ENCODE assay signal across 17 cellular contexts in the genomic region with DNA sequence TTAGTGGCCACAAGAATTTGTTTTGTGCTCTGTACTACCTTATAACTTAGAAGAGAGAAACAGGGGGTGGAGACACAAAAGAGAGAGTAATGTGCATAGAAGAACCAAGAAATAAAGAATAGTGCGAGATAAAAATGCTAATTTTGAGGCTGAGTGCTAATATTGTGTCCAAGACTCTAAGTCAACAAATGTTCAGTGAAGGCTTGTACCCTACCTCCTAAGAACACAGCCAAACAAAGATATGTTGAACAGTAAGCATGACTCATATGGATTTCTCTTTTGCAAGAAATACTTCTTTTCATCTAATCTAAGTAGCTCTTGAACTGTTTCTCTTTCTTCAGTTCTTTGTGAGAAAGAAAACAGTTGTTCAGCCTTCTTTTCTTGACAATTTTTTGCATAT. TPM values are rescaled to one million over a fixed set of nuclear protein-coding genes. Genes with fewer than 3 reads are reported as not detected.
DNase-seq lines count a peak whose midpoint lies in the region; ATAC-seq and TF ChIP-seq lines count a peak whose summit lies in the region.
"Had no signal": no experiment of that assay in that cellular context is flagged by ENCODE, and none has a peak within 500 bp of the region (broad histone marks: within the 10 kb centered on the region; RNA-seq: fewer than 3 reads in every experiment).

No MANE protein-coding gene starts in this region.

- no peaks in the 10 kb centered on the region for H3K9me3 ChIP-seq in SK-N-SH
- H3K9me3 ChIP-seq in mesodermal cell (ENCODE audit: control insufficient read depth, low read length) = no peaks in the 10 kb centered on the region

- no peak for TF ChIP-seq RAD21 in SK-N-SH (IDR thresholded peaks at IDR 0.05; ENCODE audit: low read length)

- H3K4me3 ChIP-seq in SK-N-SH (ENCODE audit: low read depth in 2 of 2, low read length in 1 of 2) (no peak overlapping the region), fibroblast of mammary gland (ENCODE audit: control insufficient read depth, low read depth, low read length) (no peak overlapping the region), mesodermal cell (ENCODE audit: extremely low read depth, insufficient read depth, low read length, poor library complexity, severe bottlenecking) (no peak overlapping the region)
- H3K4me3 ChIP-seq: stomach had no signal

- peak overlapping the region; percentile 36; the same call in 1 of the 2 replicates for H2AFZ ChIP-seq in SK-N-SH (ENCODE audit: low read depth)

- no peaks in the 10 kb centered on the region for H3K9me2 ChIP-seq in SK-N-SH

- peaks cover 8% of the 10 kb centered on the region for H3F3A ChIP-seq in SK-N-SH (replicated peaks; ENCODE audit: insufficient read depth)

- no peaks in the 10 kb centered on the region for H3K36me3 Mint-ChIP-seq in WTC11

- no peak for TF ChIP-seq EP300 in SK-N-SH (IDR thresholded peaks at IDR 0.05; ENCODE audit: borderline replicate concordance in 1 of 2, low read depth in 1 of 2, low read length in 1 of 2)

- no peaks in the 10 kb centered on the region for H3K9me3 Mint-ChIP-seq in WTC11

- no peak for ATAC-seq in GM18909 (IDR thresholded peaks at IDR 0.05; ENCODE audit: poor library complexity, unreplicated experiment)
- no peak for ATAC-seq in HG03280 (IDR thresholded peaks at IDR 0.05; ENCODE audit: unreplicated experiment)
- ATAC-seq in WTC11 = no peak

- peak overlapping the region in 1 of 2 experiments; percentile 62; a peak in 2 of 4 replicates for H3K27ac ChIP-seq in SK-N-SH (ENCODE audit: low read depth in 2 of 2, low read length in 1 of 2)
- H3K27ac ChIP-seq in mesodermal cell (ENCODE audit: low read depth, low read length, severe bottlenecking) = peak overlapping the region; percentile 71
- H3K27ac ChIP-seq: C4-2B had no signal

- H3K4me1 ChIP-seq in SK-N-SH (ENCODE audit: control insufficient read depth in 1 of 2, insufficient read depth in 2 of 2, low read depth in 1 of 2, low read length in 1 of 2) (peaks cover 6 to 23% of the 10 kb centered on the region in 2 experiments; a peak in 3 of 4 replicates), mesodermal cell (ENCODE audit: control insufficient read depth, insufficient read depth, low read length, poor library complexity, severe bottlenecking) (peaks cover 9% of the 10 kb centered on the region)

- no peak for TF ChIP-seq CTCF in SK-N-SH (IDR thresholded peaks at IDR 0.05)
- TF ChIP-seq CTCF in fibroblast of mammary gland (conservative IDR thresholded peaks at IDR 0.05; ENCODE audit: control insufficient read depth, insufficient read depth, low read depth, low read length) = no peak
- no peak for TF ChIP-seq CTCF in WTC11 (IDR thresholded peaks at IDR 0.05)

- peak; percentile 27 for DNase-seq in DMS53 (lab: John Stamatoyannopoulos, UW)
- no peak for DNase-seq in SK-N-SH
- peak; percentile 71 for DNase-seq in fibroblast of mammary gland (ENCODE audit: low read depth)
- no peak for DNase-seq in HT-29 (ENCODE audit: low spot score)
- DNase-seq in WTC11 (ENCODE audit: low spot score) = no peak
- DNase-seq: activated CD4-positive, alpha-beta T cell treated with anti-CD3 and anti-CD28 coated beads for 1 hour; activated T-cell treated with anti-CD3 and anti-CD28 coated beads, Interleukin-2, amount 50 U/mL, for 24 hours; aorta; NCI-H2029; retina; stomach; SW 1271 had no signal

- POLR2A ChIA-PET in SK-N-SH (lab: Yijun Ruan, JAX) = no interaction called here
- POLR2A ChIA-PET in WTC11 (lab: Charles Lee) = no interaction called here

- H3K27me3 Mint-ChIP-seq in WTC11 (ENCODE audit: low read depth) = no peaks in the 10 kb centered on the region

- H3K9ac ChIP-seq in SK-N-SH = no peak overlapping the region

- H3K36me3 ChIP-seq in SK-N-SH (replicated peaks in 1 of 2; ENCODE audit: control insufficient read depth in 1 of 2, insufficient read depth in 2 of 2, low read length in 1 of 2) (no peaks in the 10 kb centered on the region), mesodermal cell (ENCODE audit: control insufficient read depth, insufficient read depth, low read length) (no peaks in the 10 kb centered on the region)
- H3K36me3 ChIP-seq: stomach had no signal

- H3K4me1 Mint-ChIP-seq in WTC11 = peaks cover 33% of the 10 kb centered on the region

- CTCF ChIA-PET in SK-N-SH (lab: Yijun Ruan, JAX) = interaction anchor here (1.2 kb wide), 1 partner anchor 17 kb away, joined by 3 read pairs; no protein-coding TSS in a partner anchor
- CTCF ChIA-PET in WTC11 (lab: Charles Lee) = interaction anchor here (0.9 kb wide), 1 partner anchor 14 kb away, joined by 3 read pairs; no protein-coding TSS in a partner anchor

- peak overlapping the region; percentile 41; the same call in 1 of the 2 replicates for H3K4me2 ChIP-seq in SK-N-SH

- WGBS in SK-N-SH (ENCODE audit: low lambda C conversion rate) = 91% methylated on average over 1 of the region's 1 CpG
- WGBS in mesodermal cell (ENCODE audit: insufficient coverage in 2 of 2), 2 experiments = 100% methylated on average over 1 of the region's 1 CpG; no CpG with 5 or more reads in 1 of the 2 experiments

- no peaks in the 10 kb centered on the region for H3K27me3 ChIP-seq in SK-N-SH (ENCODE audit: insufficient read depth)
- H3K27me3 ChIP-seq: stomach had no signal

- peaks cover 7% of the 10 kb centered on the region for H3K79me2 ChIP-seq in SK-N-SH (ENCODE audit: insufficient read depth)

- H4K20me1 ChIP-seq in SK-N-SH (ENCODE audit: insufficient read depth) = no peaks in the 10 kb centered on the region

- H3K27ac Mint-ChIP-seq in WTC11 = no peak overlapping the region
- H3K27ac Mint-ChIP-seq: activated T-cell treated with anti-CD3 and anti-CD28 coated beads, Interleukin-2, amount 50 U/mL, for 24 hours had no signal

- H3K4me3 Mint-ChIP-seq in WTC11 = no peak overlapping the region
- H3K4me3 Mint-ChIP-seq: activated T-cell treated with anti-CD3 and anti-CD28 coated beads, Interleukin-2, amount 50 U/mL, for 24 hours had no signal

TF ChIP-seq in SK-N-SH, 30 proteins besides CTCF, POLR2A, EP300 and RAD21 (continues in another document):
- TF ChIP-seq JUND (IDR thresholded peaks at IDR 0.05) = peak; percentile 26; the same call in 1 of the 2 replicates
- TF ChIP-seq, protein P1, sequence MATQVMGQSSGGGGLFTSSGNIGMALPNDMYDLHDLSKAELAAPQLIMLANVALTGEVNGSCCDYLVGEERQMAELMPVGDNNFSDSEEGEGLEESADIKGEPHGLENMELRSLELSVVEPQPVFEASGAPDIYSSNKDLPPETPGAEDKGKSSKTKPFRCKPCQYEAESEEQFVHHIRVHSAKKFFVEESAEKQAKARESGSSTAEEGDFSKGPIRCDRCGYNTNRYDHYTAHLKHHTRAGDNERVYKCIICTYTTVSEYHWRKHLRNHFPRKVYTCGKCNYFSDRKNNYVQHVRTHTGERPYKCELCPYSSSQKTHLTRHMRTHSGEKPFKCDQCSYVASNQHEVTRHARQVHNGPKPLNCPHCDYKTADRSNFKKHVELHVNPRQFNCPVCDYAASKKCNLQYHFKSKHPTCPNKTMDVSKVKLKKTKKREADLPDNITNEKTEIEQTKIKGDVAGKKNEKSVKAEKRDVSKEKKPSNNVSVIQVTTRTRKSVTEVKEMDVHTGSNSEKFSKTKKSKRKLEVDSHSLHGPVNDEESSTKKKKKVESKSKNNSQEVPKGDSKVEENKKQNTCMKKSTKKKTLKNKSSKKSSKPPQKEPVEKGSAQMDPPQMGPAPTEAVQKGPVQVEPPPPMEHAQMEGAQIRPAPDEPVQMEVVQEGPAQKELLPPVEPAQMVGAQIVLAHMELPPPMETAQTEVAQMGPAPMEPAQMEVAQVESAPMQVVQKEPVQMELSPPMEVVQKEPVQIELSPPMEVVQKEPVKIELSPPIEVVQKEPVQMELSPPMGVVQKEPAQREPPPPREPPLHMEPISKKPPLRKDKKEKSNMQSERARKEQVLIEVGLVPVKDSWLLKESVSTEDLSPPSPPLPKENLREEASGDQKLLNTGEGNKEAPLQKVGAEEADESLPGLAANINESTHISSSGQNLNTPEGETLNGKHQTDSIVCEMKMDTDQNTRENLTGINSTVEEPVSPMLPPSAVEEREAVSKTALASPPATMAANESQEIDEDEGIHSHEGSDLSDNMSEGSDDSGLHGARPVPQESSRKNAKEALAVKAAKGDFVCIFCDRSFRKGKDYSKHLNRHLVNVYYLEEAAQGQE (IDR thresholded peaks at IDR 0.05; ENCODE audit: low read depth, low read length) = no peak
- TF ChIP-seq RFX5 (IDR thresholded peaks at IDR 0.05; ENCODE audit: low read length) = no peak
- TF ChIP-seq NFIC (IDR thresholded peaks at IDR 0.05; ENCODE audit: borderline replicate concordance) = no peak

TF ChIP-seq in WTC11, 78 proteins besides CTCF, POLR2A, EP300 and RAD21 (continues in another document):
- TF ChIP-seq OVOL2 (CRISPR knock-in tag; IDR thresholded peaks at IDR 0.05; ENCODE audit: borderline replicate concordance) = no peak
- TF ChIP-seq SP1 (CRISPR knock-in tag; conservative IDR thresholded peaks at IDR 0.05) = no peak
- TF ChIP-seq, protein P2, sequence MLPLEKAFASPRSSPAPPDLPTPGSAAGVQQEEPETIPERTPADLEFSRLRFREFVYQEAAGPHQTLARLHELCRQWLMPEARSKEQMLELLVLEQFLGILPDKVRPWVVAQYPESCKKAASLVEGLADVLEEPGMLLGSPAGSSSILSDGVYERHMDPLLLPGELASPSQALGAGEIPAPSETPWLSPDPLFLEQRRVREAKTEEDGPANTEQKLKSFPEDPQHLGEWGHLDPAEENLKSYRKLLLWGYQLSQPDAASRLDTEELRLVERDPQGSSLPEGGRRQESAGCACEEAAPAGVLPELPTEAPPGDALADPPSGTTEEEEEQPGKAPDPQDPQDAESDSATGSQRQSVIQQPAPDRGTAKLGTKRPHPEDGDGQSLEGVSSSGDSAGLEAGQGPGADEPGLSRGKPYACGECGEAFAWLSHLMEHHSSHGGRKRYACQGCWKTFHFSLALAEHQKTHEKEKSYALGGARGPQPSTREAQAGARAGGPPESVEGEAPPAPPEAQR (CRISPR knock-in tag; IDR thresholded peaks at IDR 0.05) = no peak
- TF ChIP-seq, protein P3, sequence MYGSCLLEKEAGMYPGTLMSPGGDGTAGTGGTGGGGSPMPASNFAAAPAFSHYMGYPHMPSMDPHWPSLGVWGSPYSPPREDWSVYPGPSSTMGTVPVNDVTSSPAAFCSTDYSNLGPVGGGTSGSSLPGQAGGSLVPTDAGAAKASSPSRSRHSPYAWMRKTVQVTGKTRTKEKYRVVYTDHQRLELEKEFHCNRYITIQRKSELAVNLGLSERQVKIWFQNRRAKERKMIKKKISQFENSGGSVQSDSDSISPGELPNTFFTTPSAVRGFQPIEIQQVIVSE (CRISPR knock-in tag; IDR thresholded peaks at IDR 0.05; ENCODE audit: borderline replicate concordance) = no peak
- no peak for TF ChIP-seq ZNF671 (CRISPR knock-in tag; IDR thresholded peaks at IDR 0.05)
- TF ChIP-seq ZNF219 (CRISPR knock-in tag; IDR thresholded peaks at IDR 0.05; ENCODE audit: borderline replicate concordance) = no peak
- TF ChIP-seq TP53 (CRISPR knock-in tag; IDR thresholded peaks at IDR 0.05) = no peak
- TF ChIP-seq ESRRA (CRISPR knock-in tag; IDR thresholded peaks at IDR 0.05; ENCODE audit: borderline replicate concordance) = no peak

RNA-seq across cellular contexts. Expression of a gene that starts 45.2 kb away (rescaled TPM):
- polyA plus RNA-seq in SK-N-SH (2012; rRNA removed) = 2.8 and 3.3 TPM in 2 replicates
- 2.0 and 2.9 TPM in 2 replicates for polyA plus RNA-seq in SK-N-SH (2012; cell fraction: cytosol; rRNA removed)
- polyA plus RNA-seq in SK-N-SH (2012; cell fraction: nucleus; rRNA removed) = 3.3 and 3.7 TPM in 2 replicates
- 7.8 TPM for polyA plus RNA-seq in mesodermal cell (2013, experiment 1 of 2)
- polyA plus RNA-seq in mesodermal cell (2013, experiment 2 of 2) = 6.2 TPM
- total RNA-seq in HT-29 (2014; rRNA removed; shearing (Covaris generic)) = 5.0 and 5.6 TPM in 2 replicates
- total RNA-seq in WTC11 (2021) = 7.0 to 7.7 TPM (median 7.4 TPM) in 3 replicates
- total RNA-seq: G401 had no signal

Comparison
In these comparisons a context has a peak if more than half of its experiments do, and no peak if none do; other contexts are left out.
1. DNase-seq: peak in DMS53 (single experiment) and fibroblast of mammary gland (single experiment); none in SK-N-SH (single experiment), HT-29 (single experiment) and WTC11 (single experiment).